ENCODE assay signal across 18 cellular contexts in the genomic region with DNA sequence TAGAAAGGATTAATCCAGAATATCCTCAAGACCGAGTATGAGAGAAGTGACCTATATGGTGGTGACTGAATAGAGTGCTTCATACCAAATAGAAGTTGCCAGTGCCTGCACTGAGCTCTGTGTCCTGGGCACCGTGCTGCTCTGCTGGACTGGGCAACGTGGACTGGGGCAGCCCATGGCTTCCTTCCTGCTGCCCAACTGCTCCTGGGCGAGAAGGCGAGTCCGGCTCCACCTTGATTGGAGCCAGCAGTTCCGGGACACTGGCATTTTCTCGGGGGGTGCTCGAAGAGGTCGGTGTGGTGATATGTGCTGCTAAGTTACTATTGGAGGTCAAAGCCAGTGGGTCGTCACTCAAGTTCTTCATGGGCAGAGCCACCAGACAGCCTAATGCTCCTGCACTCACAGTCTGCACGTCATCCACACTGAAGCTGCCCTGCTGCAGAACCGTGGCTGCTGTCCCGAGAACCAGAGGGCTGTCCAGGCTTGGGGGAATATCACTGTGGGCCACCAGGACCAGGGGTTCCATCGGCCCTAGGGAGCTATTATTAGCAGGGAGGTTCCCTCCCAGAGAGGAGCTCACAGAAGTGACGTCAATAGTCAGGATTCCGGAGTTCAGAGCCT. TPM values are rescaled to one million over a fixed set of nuclear protein-coding genes. Genes with fewer than 3 reads are reported as not detected.
"Had no signal": no experiment of that assay in that cellular context is flagged by ENCODE, and none has a peak within 500 bp of the region (broad histone marks: within the 10 kb centered on the region; RNA-seq: fewer than 3 reads in every experiment).

No MANE protein-coding gene starts in this region.

- H3K27ac Mint-ChIP-seq: activated naive CD4-positive, alpha-beta T cell treated with anti-CD3 and anti-CD28 coated beads, Interleukin-2, amount 50 U/mL, for 72 hours; neural progenitor cell had no signal

- ATAC-seq: activated naive CD4-positive, alpha-beta T cell treated with anti-CD3 and anti-CD28 coated beads, Interleukin-2, amount 50 U/mL, for 72 hours; stimulated activated naive CD8-positive, alpha-beta T cell treated with anti-CD3 and anti-CD28 coated beads, Interleukin-15, amount 100 ng/mL, for 72 hours had no signal

- H3K4me1 ChIP-seq: neural progenitor cell, vagina had no signal

- H3K9me3 ChIP-seq: pancreas, thoracic aorta, vagina had no signal

- H3K9ac ChIP-seq: neural progenitor cell had no signal

- H3K27ac ChIP-seq: brain microvascular endothelial cell, neural progenitor cell, thoracic aorta, vagina had no signal

- FAIRE-seq: pancreas had no signal

- H3K4me3 ChIP-seq: neural progenitor cell, pancreas, thoracic aorta, vagina had no signal

- H3K27me3 Mint-ChIP-seq: stimulated activated naive CD8-positive, alpha-beta T cell treated with anti-CD3 and anti-CD28 coated beads, Interleukin-15, amount 100 ng/mL, for 72 hours had no signal

- H3K9me3 Mint-ChIP-seq: activated naive CD4-positive, alpha-beta T cell treated with anti-CD3 and anti-CD28 coated beads, Interleukin-2, amount 50 U/mL, for 72 hours; neural progenitor cell; stimulated activated naive CD8-positive, alpha-beta T cell treated with anti-CD3 and anti-CD28 coated beads, Interleukin-15, amount 100 ng/mL, for 72 hours had no signal

- H3K27me3 ChIP-seq: brain microvascular endothelial cell, neural progenitor cell, pancreas, vagina had no signal

- DNase-seq: activated CD4-positive, alpha-beta T cell treated with anti-CD3 and anti-CD28 coated beads for 48 hours; activated effector memory CD4-positive, alpha-beta T cell treated with anti-CD3 and anti-CD28 coated beads, Interleukin-2, amount 50 U/mL, for 16 hours; activated T-cell treated with anti-CD3 and anti-CD28 coated beads for 4 hours; brain microvascular endothelial cell; mesendoderm; pancreas; retina; stimulated activated CD4-positive, alpha-beta T cell treated with anti-CD3 and anti-CD28 coated beads, Interleukin-12 subunit alpha, Interleukin-12 subunit beta, amount 100 ng/mL, for 4 hours; stimulated activated CD4-positive, alpha-beta T cell treated with anti-CD3 and anti-CD28 coated beads, Interleukin-4, amount 100 ng/mL, for 24 hours; stimulated activated naive CD8-positive, alpha-beta T cell treated with anti-CD3 and anti-CD28 coated beads, Interleukin-15, amount 100 ng/mL, for 72 hours had no signal

- H3K4me3 Mint-ChIP-seq: neural progenitor cell; stimulated activated naive CD8-positive, alpha-beta T cell treated with anti-CD3 and anti-CD28 coated beads, Interleukin-15, amount 100 ng/mL, for 72 hours had no signal

RNA-seq across cellular contexts. Expression of a gene that starts 56.0 kb away (rescaled TPM):
- total RNA-seq: activated CD8-positive, alpha-beta memory T cell treated with anti-CD3 and anti-CD28 coated beads for 36 hours; activated naive CD4-positive, alpha-beta T cell treated with anti-CD3 and anti-CD28 coated beads, Interleukin-2, amount 50 U/mL, for 72 hours; dermis microvascular lymphatic vessel endothelial cell; glomerular endothelial cell; pancreas; thoracic aorta; vagina had no signal
- polyA plus RNA-seq: esophagus had no signal
